ENCODE assay signal across 1 cellular context in genomic region chr15:57328479-57329250, GRCh38.
TF ChIP-seq lines count a peak whose summit lies in the region.

No MANE protein-coding gene starts in this region.

TF ChIP-seq in H1, 55 proteins besides CTCF, POLR2A, EP300 and RAD21:
- no peak for TF ChIP-seq CTBP2 (IDR thresholded peaks at IDR 0.05; ENCODE audit: borderline replicate concordance, insufficient read depth, insufficient read length, low read length)
- TF ChIP-seq HDAC6 (IDR thresholded peaks at IDR 0.05; ENCODE audit: low read depth, low read length) = no peak
- TF ChIP-seq TAF7 (optimal IDR thresholded peaks at IDR 0.05; ENCODE audit: borderline replicate concordance, low read depth, low read length) = no peak
- TF ChIP-seq EZH2 (IDR thresholded peaks at IDR 0.05; ENCODE audit: low read depth, low read length, severe bottlenecking) = no peak
- no peak for TF ChIP-seq RNF2 (IDR thresholded peaks at IDR 0.05; ENCODE audit: borderline replicate concordance, low read depth, low read length, missing control alignments, poor library complexity, severe bottlenecking)
- TF ChIP-seq SP4 (IDR thresholded peaks at IDR 0.05; ENCODE audit: low read length) = no peak
